10 cellular contexts compared by ENCODE assay signal in genomic region chr5:122183098-122183794, GRCh38. TPM values are rescaled to one million over a fixed set of nuclear protein-coding genes. Genes with fewer than 3 reads are reported as not detected.
DNase-seq lines count a peak whose midpoint lies in the region; ATAC-seq, FAIRE-seq and TF ChIP-seq lines count a peak whose summit lies in the region.
"Had no signal": no experiment of that assay in that cellular context is flagged by ENCODE, and none has a peak within 500 bp of the region (broad histone marks: within the 10 kb centered on the region; RNA-seq: fewer than 3 reads in every experiment).

No MANE protein-coding gene starts in this region.

- peak; percentile 81 for FAIRE-seq in keratinocyte (lab: Jason Lieb, UNC)
- FAIRE-seq: GM18507 had no signal

- H3K36me3 ChIP-seq in keratinocyte (ENCODE audit: control insufficient read depth in 2 of 2, extremely low read depth in 1 of 2, insufficient read depth in 2 of 2, low read length in 2 of 2), result no peaks in the 10 kb centered on the region
- no peaks in the 10 kb centered on the region for H3K36me3 ChIP-seq in suprapubic skin

- no peaks in the 10 kb centered on the region for H3K79me2 ChIP-seq in keratinocyte (ENCODE audit: control insufficient read depth, insufficient read depth, low read length)

- TF ChIP-seq EP300 in suprapubic skin (IDR thresholded peaks at IDR 0.05), result no peak

- no peak for TF ChIP-seq CTCF in MCF 10A (IDR thresholded peaks at IDR 0.05; ENCODE audit: unreplicated experiment)
- TF ChIP-seq CTCF in keratinocyte (optimal IDR thresholded peaks at IDR 0.05 in 1 of 3, IDR thresholded peaks at IDR 0.05 in 1 of 3, conservative IDR thresholded peaks at IDR 0.05 in 1 of 3; ENCODE audit: extremely low read depth in 1 of 3, insufficient read depth in 2 of 3, low read length in 3 of 3), result no peak
- no peak for TF ChIP-seq CTCF in suprapubic skin (IDR thresholded peaks at IDR 0.05)

- H2AFZ ChIP-seq in keratinocyte (ENCODE audit: control insufficient read depth, low read length), result peak overlapping the region; percentile 79

- TF ChIP-seq POLR2A in suprapubic skin (IDR thresholded peaks at IDR 0.05), result no peak

- WGBS in suprapubic skin, result 26% methylated on average over 7 of the region's 7 CpGs

- dilution Hi-C loops in keratinocyte (cut with MboI; ENCODE audit: extremely low pct_ligation_motif_present, low sequenced_read_pairs), result no loop called here

- H3K9ac ChIP-seq in keratinocyte (ENCODE audit: control insufficient read depth, extremely low read depth, insufficient read depth, low read length), result peak overlapping the region; percentile 77

- H3K4me1 ChIP-seq in keratinocyte (ENCODE audit: control insufficient read depth, extremely low read depth, insufficient read depth, low read length) (peaks cover 47% of the 10 kb centered on the region), suprapubic skin (peaks cover 45% of the 10 kb centered on the region)

- peak overlapping the region; percentile 85 for H3K27ac Mint-ChIP-seq in MCF 10A (ENCODE audit: low read depth, unreplicated experiment)

- H3K4me2 ChIP-seq in keratinocyte (ENCODE audit: control insufficient read depth, extremely low read depth, insufficient read depth, low read depth, low read length), result peak overlapping the region; percentile 95

- H3K4me1 Mint-ChIP-seq in MCF 10A (ENCODE audit: insufficient read depth, unreplicated experiment), result peaks cover 43% of the 10 kb centered on the region

- H3K27me3 ChIP-seq in keratinocyte (ENCODE audit: control insufficient read depth, extremely low read depth, insufficient read depth, low read length), result no peaks in the 10 kb centered on the region
- H3K27me3 ChIP-seq in suprapubic skin, result no peaks in the 10 kb centered on the region

- H3K27ac ChIP-seq in keratinocyte (ENCODE audit: control insufficient read depth, insufficient read depth, low read length) (peak overlapping the region; percentile 95), suprapubic skin (peak overlapping the region; percentile 88)

- H4K20me1 ChIP-seq in keratinocyte (ENCODE audit: control insufficient read depth, extremely low read depth, insufficient read depth, low read length), result no peaks in the 10 kb centered on the region

- POLR2A ChIA-PET in MCF 10A (lab: Yijun Ruan, JAX), result interaction anchor here (0.7 to 5.3 kb wide), 41 partner anchors 9 to 1240 kb away, joined by 3 to 140 read pairs (median 5); partner anchors contain the start of genes CEP120, LOX, SNX2 and SNX24

- no peaks in the 10 kb centered on the region for H3K9me3 Mint-ChIP-seq in MCF 10A (ENCODE audit: unreplicated experiment)

- DNase-seq in HPDE6-E6E7 (ENCODE audit: extremely low spot score) (peak; percentile 46), MCF 10A (ENCODE audit: unreplicated experiment) (peak; percentile 100), keratinocyte (ENCODE audit: low read depth, low spot score) (no peak), suprapubic skin (ENCODE audit: low spot score in 2 of 2) (peak; percentile 82 to 88)
- no peak for DNase-seq in activated CD4-positive, alpha-beta T cell treated with anti-CD3 and anti-CD28 coated beads for 48 hours
- DNase-seq: activated CD4-positive, alpha-beta T cell treated with anti-CD3 and anti-CD28 coated beads, Interleukin-2, amount 50 U/mL, for 1 hour had no signal

- H3K27me3 Mint-ChIP-seq in MCF 10A (ENCODE audit: insufficient read depth, unreplicated experiment), result no peaks in the 10 kb centered on the region

- intact Hi-C loops in MCF 10A (cut with micrococcal nuclease), result loop anchor here (5.0 kb wide), 4 partner anchors 216 to 1314 kb away; partner anchors contain the start of genes PPIC and SNX24

- CTCF ChIA-PET in MCF 10A (lab: Yijun Ruan, JAX), result interaction anchor here (0.5 to 7.8 kb wide), 11 partner anchors 11 to 621 kb away, joined by 3 to 58 read pairs (median 5); no protein-coding TSS in a partner anchor

- H3K4me3 ChIP-seq in keratinocyte (ENCODE audit: control insufficient read depth in 2 of 3, extremely low read depth in 1 of 3, insufficient read depth in 2 of 3, low read depth in 1 of 3, low read length in 3 of 3) (peak overlapping the region in 2 of 3 experiments; percentile 62 to 67), suprapubic skin (peak overlapping the region; percentile 10)

- no peaks in the 10 kb centered on the region for H3K9me3 ChIP-seq in keratinocyte (ENCODE audit: control insufficient read depth, low read depth, low read length)
- H3K9me3 ChIP-seq in suprapubic skin, result no peaks in the 10 kb centered on the region

- H3K4me3 Mint-ChIP-seq in MCF 10A (ENCODE audit: unreplicated experiment), result peak overlapping the region; percentile 62

- H3K9me1 ChIP-seq in keratinocyte (ENCODE audit: control insufficient read depth, extremely low read depth, insufficient read depth, low read length), result no peaks in the 10 kb centered on the region

- no peak for ATAC-seq in HG03378 (IDR thresholded peaks at IDR 0.05; ENCODE audit: unreplicated experiment)
- no peak for ATAC-seq in GM21825 (IDR thresholded peaks at IDR 0.05; ENCODE audit: unreplicated experiment)
- ATAC-seq in GM18907 (IDR thresholded peaks at IDR 0.05; ENCODE audit: unreplicated experiment), result no peak

- no peaks in the 10 kb centered on the region for H3K36me3 Mint-ChIP-seq in MCF 10A (ENCODE audit: insufficient read depth, unreplicated experiment)

- BruUV-seq in MCF 10A (replicated peaks; lab: Mats Ljungman, UMichigan), result no TSS peak

RNA-seq across cellular contexts. Expression of gene ZNF474, which starts 53.9 kb away (rescaled TPM):
- total RNA-seq in MCF 10A (2022) (0.25 and 0.56 TPM in 2 replicates), suprapubic skin (1 to 10 TPM in 3 of 4 donors, not detected in 1; 1.0 to 2.0 (median 1.4) TPM)
- polyA plus RNA-seq in keratinocyte, result 0.05 to 0.08 TPM in 2 of 3 replicates, not detected in the other
- polyA plus RNA-seq in keratinocyte (2011; ENCODE audit: low read depth), result 0.59 TPM
- 0.04 and 0.15 TPM in 2 replicates for polyA plus RNA-seq in keratinocyte (2011; cell fraction: cytosol; rRNA removed)
- 0.20 and 0.23 TPM in 2 replicates for polyA plus RNA-seq in keratinocyte (2011; cell fraction: nucleus; rRNA removed)
- 0.13 TPM in 1 of 2 replicates, not detected in the other for polyA plus RNA-seq in keratinocyte (2012; ENCODE audit: low replicate concordance)
- polyA minus RNA-seq in keratinocyte, result 0.46 TPM in 1 of 3 replicates, not detected in the others
- not detected for polyA minus RNA-seq in keratinocyte (2011; cell fraction: cytosol; rRNA and poly(A)+ RNA removed)
- polyA minus RNA-seq in keratinocyte (2011; cell fraction: nucleus; rRNA and poly(A)+ RNA removed), result not detected in 2 replicates

Comparison
In these comparisons a context has a peak if more than half of its experiments do, and no peak if none do; other contexts are left out.
1. DNase-seq: peak in HPDE6-E6E7 (single experiment), MCF 10A (single experiment) and suprapubic skin (2 of 2); none in keratinocyte (single experiment) and activated CD4-positive, alpha-beta T cell treated with anti-CD3 and anti-CD28 coated beads for 48 hours (single experiment).